In genomic region chr14:65926935-65927700, GRCh38 we compare ENCODE assay signal across 13 cellular contexts.
DNase-seq lines count a peak whose midpoint lies in the region; ATAC-seq, FAIRE-seq and TF ChIP-seq lines count a peak whose summit lies in the region.
"Had no signal": no experiment of that assay in that cellular context is flagged by ENCODE, and none has a peak within 500 bp of the region (broad histone marks: within the 10 kb centered on the region; RNA-seq: fewer than 3 reads in every experiment).

No MANE protein-coding gene starts in this region.

- peak overlapping the region; percentile 42 for H3K27ac ChIP-seq in CD4-positive, alpha-beta memory T cell (ENCODE audit: low read depth, low read length)
- no peak overlapping the region for H3K27ac ChIP-seq in endodermal cell (ENCODE audit: low read depth, low read length)
- H3K27ac ChIP-seq: right lobe of liver had no signal

- POLR2A ChIA-PET in CD4-positive, alpha-beta memory T cell (lab: Charles Lee; ENCODE audit: partially characterized antibody): interaction anchor here (0.6 to 4.8 kb wide), 23 partner anchors 9 to 515 kb away, joined by 3 to 102 read pairs (median 6); partner anchors contain the start of gene FUT8
- POLR2A ChIA-PET in T-cell (lab: Charles Lee): interaction anchor here in 1 of 2 donors (1.8 kb wide), 1 partner anchor 80 kb away, joined by 6 read pairs; no protein-coding TSS in a partner anchor

- no peak overlapping the region for H3K9ac ChIP-seq in endodermal cell (ENCODE audit: extremely low read depth, low read length, poor library complexity, severe bottlenecking)

- H3K4me1 Mint-ChIP-seq in CD4-positive, alpha-beta memory T cell: peaks cover 50 to 76% (median 61%) of the 10 kb centered on the region in 4 donors
- peaks cover 48 to 65% (median 57%) of the 10 kb centered on the region in 3 donors for H3K4me1 Mint-ChIP-seq in T-cell
- H3K4me1 Mint-ChIP-seq in endodermal cell: peaks cover 33% of the 10 kb centered on the region
- H3K4me1 Mint-ChIP-seq: nephron had no signal

- H3K9me3 Mint-ChIP-seq in CD4-positive, alpha-beta memory T cell: no peaks in the 10 kb centered on the region
- peaks cover 0 to 3% (median 0%) of the 10 kb centered on the region in 3 donors for H3K9me3 Mint-ChIP-seq in T-cell
- no peaks in the 10 kb centered on the region for H3K9me3 Mint-ChIP-seq in endodermal cell
- H3K9me3 Mint-ChIP-seq: nephron had no signal

- H3K27me3 Mint-ChIP-seq in CD4-positive, alpha-beta memory T cell: no peaks in the 10 kb centered on the region
- H3K27me3 Mint-ChIP-seq in T-cell (no peaks in the 10 kb centered on the region), endodermal cell (ENCODE audit: insufficient read depth) (peaks cover 25% of the 10 kb centered on the region)

- intact Hi-C loops in CD4-positive, alpha-beta memory T cell (cut with micrococcal nuclease): loop anchor here (1.0 kb wide), 1 partner anchor 80 kb away; no protein-coding TSS in a partner anchor

- no peak for ATAC-seq in T-cell (replicated peaks in 1 of 4)
- ATAC-seq in HG02981 (IDR thresholded peaks at IDR 0.05; ENCODE audit: unreplicated experiment): no peak
- ATAC-seq in HG02870 (IDR thresholded peaks at IDR 0.05; ENCODE audit: unreplicated experiment): no peak

- no peaks in the 10 kb centered on the region for H3K9me3 ChIP-seq in CD4-positive, alpha-beta memory T cell (ENCODE audit: control insufficient read depth in 1 of 2, low read length in 2 of 2)
- H3K9me3 ChIP-seq in endodermal cell (ENCODE audit: control insufficient read depth, low read length): no peaks in the 10 kb centered on the region
- H3K9me3 ChIP-seq: BE2C, right lobe of liver had no signal

- CTCF ChIA-PET in CD4-positive, alpha-beta memory T cell (lab: Charles Lee; ENCODE audit: partially characterized antibody): interaction anchor here (0.7 to 4.0 kb wide), 26 partner anchors 8 to 763 kb away, joined by 3 to 64 read pairs (median 4); no protein-coding TSS in a partner anchor
- CTCF ChIA-PET in T-cell (lab: Charles Lee): interaction anchor here (0.9 to 3.0 kb wide), 9 partner anchors 15 to 762 kb away, joined by 4 to 9 read pairs (median 6); no protein-coding TSS in a partner anchor

- H3K4me3 Mint-ChIP-seq in CD4-positive, alpha-beta memory T cell: peak overlapping the region in 7 of 8 donors; percentile 68 to 81 (median 73)
- peak overlapping the region; percentile 10 to 77 (median 59) for H3K4me3 Mint-ChIP-seq in T-cell
- H3K4me3 Mint-ChIP-seq in endodermal cell: peak overlapping the region; percentile 14
- H3K4me3 Mint-ChIP-seq: nephron had no signal

- H3K36me3 Mint-ChIP-seq in CD4-positive, alpha-beta memory T cell: no peaks in the 10 kb centered on the region
- no peaks in the 10 kb centered on the region for H3K36me3 Mint-ChIP-seq in T-cell
- H3K36me3 Mint-ChIP-seq in endodermal cell (ENCODE audit: low read depth): no peaks in the 10 kb centered on the region

- peak overlapping the region; percentile 21 to 22 for H3K4me3 ChIP-seq in CD4-positive, alpha-beta memory T cell (ENCODE audit: low read length in 2 of 2)
- no peak overlapping the region for H3K4me3 ChIP-seq in endodermal cell (ENCODE audit: low read length)
- H3K4me3 ChIP-seq: right lobe of liver had no signal

- peak overlapping the region; percentile 81 to 96 (median 92) for H3K27ac Mint-ChIP-seq in CD4-positive, alpha-beta memory T cell
- H3K27ac Mint-ChIP-seq in T-cell: peak overlapping the region; percentile 93 to 96
- H3K27ac Mint-ChIP-seq in endodermal cell: no peak overlapping the region
- H3K27ac Mint-ChIP-seq: nephron had no signal

- H3K36me3 ChIP-seq in CD4-positive, alpha-beta memory T cell (ENCODE audit: insufficient read depth, low read length): no peaks in the 10 kb centered on the region
- no peaks in the 10 kb centered on the region for H3K36me3 ChIP-seq in endodermal cell (ENCODE audit: control insufficient read depth, insufficient read depth, low read length)
- H3K36me3 ChIP-seq: BE2C, right lobe of liver had no signal

- no peak for TF ChIP-seq CTCF in endodermal cell (conservative IDR thresholded peaks at IDR 0.05)

- 81 to 90% methylated on average over 5 to 7 of the region's 7 CpGs for WGBS in endodermal cell (ENCODE audit: insufficient coverage in 1 of 2, insufficient read length in 1 of 2), 2 experiments

- no peaks in the 10 kb centered on the region for H3K27me3 ChIP-seq in CD4-positive, alpha-beta memory T cell (ENCODE audit: insufficient read depth, low read length)
- H3K27me3 ChIP-seq in endodermal cell (ENCODE audit: control insufficient read depth, insufficient read depth, low read length, poor library complexity, severe bottlenecking): no peaks in the 10 kb centered on the region
- H3K27me3 ChIP-seq: right lobe of liver had no signal

- peak; percentile 72 for FAIRE-seq in HTR-8/SVneo (lab: Jason Lieb, UNC)
- FAIRE-seq: GM12892, GM19239 had no signal

- peaks cover 55% of the 10 kb centered on the region for H3K4me1 ChIP-seq in CD4-positive, alpha-beta memory T cell (ENCODE audit: insufficient read depth, low read length)
- peaks cover 21% of the 10 kb centered on the region for H3K4me1 ChIP-seq in endodermal cell (ENCODE audit: control insufficient read depth, insufficient read depth, low read length)
- H3K4me1 ChIP-seq: BE2C, right lobe of liver had no signal

- no peak for DNase-seq in CD4-positive, alpha-beta memory T cell
- DNase-seq in HTR-8/SVneo (ENCODE audit: insufficient read length, low spot score) (no peak), T-cell (no peak), endodermal cell (no peak), KG1 (lab: John Stamatoyannopoulos, UW) (no peak)
- DNase-seq: BE2C, hippocampal formation had no signal

Comparison
In these comparisons a context has a peak if more than half of its experiments do, and no peak if none do; other contexts are left out.
1. H3K4me3 Mint-ChIP-seq: peak in every context shown above with its lines; median percentile 73 in CD4-positive, alpha-beta memory T cell; 59 in T-cell; 14 in endodermal cell.